Comparison of ENCODE assay signal across 10 cellular contexts in genomic region chr5:174608631-174609097, GRCh38.
DNase-seq lines count a peak whose midpoint lies in the region; ATAC-seq, FAIRE-seq and TF ChIP-seq lines count a peak whose summit lies in the region.
"Had no signal": no experiment of that assay in that cellular context is flagged by ENCODE, and none has a peak within 500 bp of the region (broad histone marks: within the 10 kb centered on the region; RNA-seq: fewer than 3 reads in every experiment).

No MANE protein-coding gene starts in this region.

- TF ChIP-seq RAD21 in H1 (IDR thresholded peaks at IDR 0.05 in 1 of 2, conservative IDR thresholded peaks at IDR 0.05 in 1 of 2; ENCODE audit: low read depth in 2 of 2, low read length in 2 of 2) = no peak

- H3K4me1 ChIP-seq in H1 (replicated peaks in 1 of 4; ENCODE audit: control insufficient read depth in 3 of 4, insufficient read depth in 4 of 4, low read length in 3 of 4) (no peaks in the 10 kb centered on the region), neural progenitor cell (peaks cover 4% of the 10 kb centered on the region), ovary (ENCODE audit: insufficient read depth) (no peaks in the 10 kb centered on the region)

- H3K27me3 ChIP-seq in H1 (replicated peaks in 1 of 4; ENCODE audit: control insufficient read depth in 3 of 4, extremely low read depth in 1 of 4, insufficient read depth in 3 of 4, low read length in 3 of 4) = no peaks in the 10 kb centered on the region
- H3K27me3 ChIP-seq in neural progenitor cell = no peaks in the 10 kb centered on the region
- no peaks in the 10 kb centered on the region for H3K27me3 ChIP-seq in ovary

- peak overlapping the region; percentile 19; the same call in 1 of the 2 replicates for H4K8ac ChIP-seq in H1 (ENCODE audit: extremely low read depth, insufficient read depth, low read length)

- peaks cover 7% of the 10 kb centered on the region for H3F3A ChIP-seq in neural progenitor cell (ENCODE audit: low read depth)

- H3K4ac ChIP-seq in H1 (replicated peaks; ENCODE audit: insufficient read length, low read depth, low read length) = no peak overlapping the region

- H3K18ac ChIP-seq in H1 (ENCODE audit: extremely low read depth, low read length) = no peak overlapping the region

- no peak overlapping the region for H3K27ac ChIP-seq in H1 (ENCODE audit: low read depth, low read length)
- no peak overlapping the region for H3K27ac ChIP-seq in neural progenitor cell
- H3K27ac ChIP-seq in ovary = no peak overlapping the region
- H3K27ac ChIP-seq: GM23248 had no signal

- no peak for FAIRE-seq in H1 (lab: Jason Lieb, UNC)

- no peak overlapping the region for H3K4me3 Mint-ChIP-seq in neural progenitor cell
- H3K4me3 Mint-ChIP-seq: memory B cell had no signal

- no peaks in the 10 kb centered on the region for H3K23me2 ChIP-seq in H1 (ENCODE audit: low read depth, low read length)

- H3K79me2 ChIP-seq in H1 (ENCODE audit: control insufficient read depth in 1 of 2, insufficient read depth in 2 of 2, low read length in 2 of 2) = no peaks in the 10 kb centered on the region
- no peaks in the 10 kb centered on the region for H3K79me2 ChIP-seq in neural progenitor cell (ENCODE audit: low read depth)

- no peak overlapping the region for H3K27ac Mint-ChIP-seq in neural progenitor cell
- H3K27ac Mint-ChIP-seq: memory B cell had no signal

- DNase-seq in COR-L47 (lab: John Stamatoyannopoulos, UW) (peak; percentile 59), NCI-H1105 treated with DMSO at 0.1 percent for 48 hours (lab: John Stamatoyannopoulos, UW) (peak; percentile 48), H1 (ENCODE audit: low read depth in 1 of 2, low spot score in 2 of 2) (no peak), neural progenitor cell (ENCODE audit: low spot score) (peak; percentile 39), foreskin fibroblast (no peak), cerebellar nuclear complex (lab: John Stamatoyannopoulos, UW) (no peak), ovary (no peak)
- DNase-seq: GM23248 had no signal

- H3K9me3 ChIP-seq in H1 (ENCODE audit: insufficient read depth in 2 of 2, low read depth in 1 of 2, low read length in 1 of 2) = peaks cover 0 to 3% of the 10 kb centered on the region in 2 experiments; a peak in 1 of 4 replicates
- peaks cover 1% of the 10 kb centered on the region for H3K9me3 ChIP-seq in neural progenitor cell (ENCODE audit: low read depth)
- no peaks in the 10 kb centered on the region for H3K9me3 ChIP-seq in ovary

- TF ChIP-seq POLR2A in H1 (IDR thresholded peaks at IDR 0.05; ENCODE audit: control extremely low read depth in 1 of 2, low read depth in 2 of 2, low read length in 2 of 2) (no peak), ovary (IDR thresholded peaks at IDR 0.05) (no peak)

- H3K23ac ChIP-seq in H1 (ENCODE audit: insufficient read length) = no peak overlapping the region

- POLR2A ChIA-PET in H1 (lab: Charles Lee; ENCODE audit: partially characterized antibody) = no interaction called here

- no peak overlapping the region for H3K4me2 ChIP-seq in H1 (ENCODE audit: insufficient read depth in 1 of 2, low read depth in 2 of 2, low read length in 2 of 2)
- no peak overlapping the region for H3K4me2 ChIP-seq in neural progenitor cell

- CTCF ChIA-PET in H1 (lab: Charles Lee; ENCODE audit: partially characterized antibody) = interaction anchor here (1.5 kb wide), 1 partner anchor 27 kb away, joined by 5 read pairs; no protein-coding TSS in a partner anchor

- no peak overlapping the region for H2BK5ac ChIP-seq in H1 (ENCODE audit: low read depth, low read length)

- no peaks in the 10 kb centered on the region for H3K79me1 ChIP-seq in H1 (ENCODE audit: low read depth, low read length)

- no peak overlapping the region for H4K5ac ChIP-seq in H1 (ENCODE audit: insufficient read length, low read depth, low read length)

- TF ChIP-seq EP300 in H1 (IDR thresholded peaks at IDR 0.05; ENCODE audit: borderline replicate concordance in 1 of 2, low read depth in 2 of 2, low read length in 2 of 2) = no peak
- TF ChIP-seq EP300 in ovary (IDR thresholded peaks at IDR 0.05) = no peak

- no peak overlapping the region for H3K56ac ChIP-seq in H1 (replicated peaks; ENCODE audit: insufficient read length, low read depth, low read length)

- intact Hi-C loops in ovary (cut with DNase I) = no loop called here

- H3K36me3 ChIP-seq in H1 (ENCODE audit: control insufficient read depth in 2 of 4, insufficient read depth in 4 of 4, low read length in 3 of 4) = no peaks in the 10 kb centered on the region
- no peaks in the 10 kb centered on the region for H3K36me3 ChIP-seq in neural progenitor cell
- H3K36me3 ChIP-seq in ovary = no peaks in the 10 kb centered on the region

- H2AK5ac ChIP-seq in H1 (ENCODE audit: low read depth, low read length) = no peak overlapping the region

- peaks cover 2% of the 10 kb centered on the region for H3K4me1 Mint-ChIP-seq in neural progenitor cell
- H3K4me1 Mint-ChIP-seq: memory B cell had no signal

- H3K9me3 Mint-ChIP-seq in neural progenitor cell = peaks cover 5% of the 10 kb centered on the region

- H4K20me1 ChIP-seq in H1 (replicated peaks in 1 of 2; ENCODE audit: control insufficient read depth in 1 of 2, insufficient read depth in 2 of 2, low read length in 2 of 2) (no peaks in the 10 kb centered on the region), neural progenitor cell (ENCODE audit: low read depth) (no peaks in the 10 kb centered on the region)

- no peak overlapping the region for H2BK120ac ChIP-seq in H1 (replicated peaks; ENCODE audit: low read depth, low read length)

- no peak for TF ChIP-seq CTCF in H1 (IDR thresholded peaks at IDR 0.05; ENCODE audit: control extremely low read depth in 1 of 3, insufficient read depth in 1 of 3, low read depth in 1 of 3, low read length in 3 of 3)
- TF ChIP-seq CTCF in neural progenitor cell (IDR thresholded peaks at IDR 0.05) = no peak
- TF ChIP-seq CTCF in foreskin fibroblast (IDR thresholded peaks at IDR 0.05; ENCODE audit: low read depth, low read length) = no peak
- TF ChIP-seq CTCF in ovary (IDR thresholded peaks at IDR 0.05) = no peak

- 0 out of 2 replicates have a peak overlapping the region, but pooled peaks have one; percentile 17 for H2BK12ac ChIP-seq in H1 (ENCODE audit: low read depth, low read length)

- no peaks in the 10 kb centered on the region for H3K36me3 Mint-ChIP-seq in neural progenitor cell
- H3K36me3 Mint-ChIP-seq: memory B cell had no signal

- H2BK15ac ChIP-seq in H1 (ENCODE audit: low read length) = no peak overlapping the region

- H2AFZ ChIP-seq in H1 (ENCODE audit: low read length) (no peak overlapping the region), neural progenitor cell (replicated peaks) (peak overlapping the region; percentile 69)
- H2AFZ ChIP-seq: GM23248 had no signal

- H2BK20ac ChIP-seq in H1 (ENCODE audit: low read length) = no peak overlapping the region

- H3K4me3 ChIP-seq in H1 (ENCODE audit: extremely low read depth in 1 of 4, insufficient read depth in 2 of 4, low read depth in 3 of 4, low read length in 4 of 4) (no peak overlapping the region), neural progenitor cell (no peak overlapping the region), foreskin fibroblast (ENCODE audit: low read depth in 1 of 2, low read length in 2 of 2) (no peak overlapping the region), ovary (no peak overlapping the region)
- H3K4me3 ChIP-seq: GM23248 had no signal

- H3K14ac ChIP-seq in H1 (ENCODE audit: insufficient read length) = no peak overlapping the region

- peaks cover 2% of the 10 kb centered on the region for H3K27me3 Mint-ChIP-seq in neural progenitor cell (ENCODE audit: insufficient read depth, low read depth)

- H3K9ac ChIP-seq in H1 (replicated peaks in 1 of 4; ENCODE audit: extremely low read depth in 1 of 4, low read depth in 3 of 4, low read length in 3 of 4) (no peak overlapping the region), neural progenitor cell (no peak overlapping the region)
- H3K9ac ChIP-seq: GM23248 had no signal

- 82% methylated on average over 14 of the region's 14 CpGs; no CpG with 5 or more reads in 1 of the 2 experiments for WGBS in H1 (ENCODE audit: extremely low coverage in 1 of 2, insufficient coverage in 1 of 2, insufficient read length in 1 of 2, insufficient replicate concordance in 2 of 2, low coverage in 1 of 2, low lambda C conversion rate in 2 of 2, missing lambda C conversion rate in 1 of 2), 2 experiments
- WGBS in ovary, 3 donors = 12 to 16% (median 15%) methylated on average over 14 of the region's 14 CpGs

- H4K91ac ChIP-seq in H1 (replicated peaks; ENCODE audit: insufficient read length, low read length) = no peak overlapping the region

- no peak for ATAC-seq in HG03196 (IDR thresholded peaks at IDR 0.05; ENCODE audit: unreplicated experiment)

TF ChIP-seq in H1, 55 proteins besides CTCF, POLR2A, EP300 and RAD21:
- TF ChIP-seq KDM1A (IDR thresholded peaks at IDR 0.05; ENCODE audit: borderline replicate concordance, low read length) (no peak), MAFK (IDR thresholded peaks at IDR 0.05; ENCODE audit: low read depth, low read length) (peak; percentile 80), CEBPB (IDR thresholded peaks at IDR 0.05; ENCODE audit: low read depth, low read length) (no peak)

Comparison
In these comparisons a context has a peak if more than half of its experiments do, and no peak if none do; other contexts are left out.
1. DNase-seq: peak in COR-L47 (single experiment), NCI-H1105 treated with DMSO at 0.1 percent for 48 hours (single experiment) and neural progenitor cell (single experiment); none in H1 (0 of 2), foreskin fibroblast (0 of 2), cerebellar nuclear complex (0 of 2) and ovary (0 of 5).